2 cellular contexts compared by ENCODE assay signal in the genomic region with DNA sequence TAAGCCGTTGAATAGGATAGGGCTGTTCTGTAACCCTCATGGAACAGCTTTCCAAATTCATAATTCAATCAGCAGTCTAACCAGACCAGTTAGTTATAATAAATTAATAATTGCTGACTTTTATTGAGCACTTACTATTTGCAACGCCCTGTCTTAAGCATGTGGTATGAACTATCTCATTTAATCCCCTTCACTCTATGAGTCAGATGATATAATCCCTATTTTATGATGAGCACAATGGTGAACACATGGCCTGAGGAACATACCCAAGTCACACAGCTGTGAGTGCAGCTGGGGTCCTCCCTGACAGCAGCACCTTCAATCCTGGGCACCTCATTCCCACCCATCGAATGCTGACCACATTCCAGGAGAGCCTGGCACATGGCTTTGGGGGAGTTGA.
TF ChIP-seq lines count a peak whose summit lies in the region.

No MANE protein-coding gene starts in this region.

TF ChIP-seq in HEK293, 187 proteins besides CTCF, POLR2A, EP300 and RAD21:
- peak; percentile 66 for TF ChIP-seq ZNF664 (tag by site-specific recombination; IDR thresholded peaks at IDR 0.05)
- TF ChIP-seq ZNF792 (tag by site-specific recombination; IDR thresholded peaks at IDR 0.05) = no peak
TF ChIP-seq in HEK293: peak in this region for 1.

TF ChIP-seq in H1, 55 proteins besides CTCF, POLR2A, EP300 and RAD21:
- TF ChIP-seq, protein P1, sequence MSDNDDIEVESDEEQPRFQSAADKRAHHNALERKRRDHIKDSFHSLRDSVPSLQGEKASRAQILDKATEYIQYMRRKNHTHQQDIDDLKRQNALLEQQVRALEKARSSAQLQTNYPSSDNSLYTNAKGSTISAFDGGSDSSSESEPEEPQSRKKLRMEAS (IDR thresholded peaks at IDR 0.05) = no peak
- TF ChIP-seq RFX5 (IDR thresholded peaks at IDR 0.05; ENCODE audit: borderline replicate concordance, low read depth, low read length) (no peak), BRCA1 (IDR thresholded peaks at IDR 0.05; ENCODE audit: low read depth, low read length) (no peak), SIX5 (IDR thresholded peaks at IDR 0.05; ENCODE audit: low read depth, low read length) (no peak), SUZ12 (IDR thresholded peaks at IDR 0.05; ENCODE audit: low read length) (no peak), SAP30 (IDR thresholded peaks at IDR 0.05; ENCODE audit: insufficient read depth, insufficient replicate concordance, low read length) (no peak), CHD1 (IDR thresholded peaks at IDR 0.05; ENCODE audit: low read depth, low read length) (no peak), CREB1 (IDR thresholded peaks at IDR 0.05) (no peak), KDM1A (IDR thresholded peaks at IDR 0.05; ENCODE audit: borderline replicate concordance, low read length) (no peak), EGR1 (IDR thresholded peaks at IDR 0.05; ENCODE audit: borderline replicate concordance, low read depth, low read length) (no peak), YY1 (IDR thresholded peaks at IDR 0.05; ENCODE audit: low read depth, low read length) (no peak), KDM5A (IDR thresholded peaks at IDR 0.05; ENCODE audit: low read length) (no peak), JUND (IDR thresholded peaks at IDR 0.05; ENCODE audit: low read length) (no peak), TEAD4 (IDR thresholded peaks at IDR 0.05; ENCODE audit: low read depth, low read length) (no peak), CBX5 (IDR thresholded peaks at IDR 0.05; ENCODE audit: low read depth, low read length) (no peak), EZH2 (IDR thresholded peaks at IDR 0.05; ENCODE audit: low read depth, low read length, severe bottlenecking) (no peak), RXRA (IDR thresholded peaks at IDR 0.05; ENCODE audit: insufficient read depth, low read depth, low read length) (no peak)
